Comparison of ENCODE assay signal across 7 cellular contexts in the genomic region with DNA sequence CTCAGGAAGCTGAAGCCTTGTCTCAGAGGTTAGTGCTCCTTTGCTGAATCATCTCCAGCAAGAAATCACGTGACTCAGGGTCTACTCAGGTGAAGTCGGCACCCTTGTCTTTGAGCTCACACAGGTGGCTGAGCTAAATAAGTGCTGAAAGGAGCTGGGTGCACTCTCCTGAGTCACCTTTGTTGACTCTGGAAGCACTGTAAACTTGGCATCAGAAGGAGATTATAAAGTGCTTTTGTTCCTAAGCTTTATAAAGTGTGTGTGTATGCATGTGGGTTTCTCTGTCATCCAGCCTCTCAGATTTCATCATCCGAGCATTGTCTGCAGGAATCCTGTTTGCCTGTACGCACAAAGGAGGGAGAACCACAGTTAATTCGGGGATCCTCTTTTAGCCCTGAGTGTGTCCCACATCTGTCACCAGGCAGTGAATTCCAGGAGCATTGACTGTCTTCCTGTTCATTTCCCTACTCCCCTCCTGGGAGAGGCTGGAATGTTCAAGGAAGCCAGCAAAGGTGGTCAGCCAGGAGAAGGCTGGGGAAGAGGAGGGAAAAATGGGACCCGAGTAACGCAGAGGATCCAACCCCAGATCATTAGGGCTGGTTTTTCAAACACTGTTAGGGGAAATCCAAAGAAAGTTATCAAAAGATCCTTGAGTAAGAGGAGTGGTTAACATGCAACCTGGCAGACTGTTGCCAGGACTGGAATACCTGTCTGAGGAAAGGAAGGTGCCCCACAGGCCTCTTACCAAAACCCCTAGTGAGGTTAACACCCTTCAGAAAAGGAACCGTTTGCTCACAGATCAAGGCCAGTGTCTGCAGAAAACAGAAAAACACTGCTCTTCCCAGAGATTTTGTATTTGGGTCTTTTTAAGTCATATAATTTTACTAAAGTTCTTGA.
DNase-seq lines count a peak whose midpoint lies in the region; ATAC-seq lines count a peak whose summit lies in the region.

No MANE protein-coding gene starts in this region.

- no peak overlapping the region for H3K4me3 Mint-ChIP-seq in activated T-helper 2 cell treated with anti-CD3 and anti-CD28 coated beads, Interferon-gamma antibody, Interleukin-2, Interleukin-4, amounts not matched to agents 10 μg/mL and 5 μg/mL and 100 μg/mL, durations not matched to agents 14 hours and 24 hours and 36 hours (ENCODE audit: low read depth)

- ATAC-seq in GM21390 (IDR thresholded peaks at IDR 0.05; ENCODE audit: unreplicated experiment) (peak; percentile 62), right cardiac atrium (peak in 1 of 2 donors; percentile 54), GM21737 (IDR thresholded peaks at IDR 0.05; ENCODE audit: unreplicated experiment) (no peak), HG02678 (IDR thresholded peaks at IDR 0.05; ENCODE audit: unreplicated experiment) (no peak)

- no peaks in the 10 kb centered on the region for H3K9me3 ChIP-seq in right cardiac atrium (ENCODE audit: control insufficient read depth, low read length)

- H3K27ac Mint-ChIP-seq in activated T-helper 2 cell treated with anti-CD3 and anti-CD28 coated beads, Interferon-gamma antibody, Interleukin-2, Interleukin-4, amounts not matched to agents 10 μg/mL and 5 μg/mL and 100 μg/mL, durations not matched to agents 14 hours and 24 hours and 36 hours: peak overlapping the region; percentile 64

- H3K27ac ChIP-seq in right cardiac atrium (ENCODE audit: low read length): peak overlapping the region; percentile 17

- peaks cover 49% of the 10 kb centered on the region for H3K4me1 Mint-ChIP-seq in activated T-helper 2 cell treated with anti-CD3 and anti-CD28 coated beads, Interferon-gamma antibody, Interleukin-2, Interleukin-4, amounts not matched to agents 10 μg/mL and 5 μg/mL and 100 μg/mL, durations not matched to agents 14 hours and 24 hours and 36 hours (ENCODE audit: low read depth)

- no peaks in the 10 kb centered on the region for H3K27me3 ChIP-seq in right cardiac atrium (ENCODE audit: control insufficient read depth, insufficient read depth)

- DNase-seq in NCI-H2029 treated with DMSO at 0.1 percent for 48 hours (lab: John Stamatoyannopoulos, UW) (peak; percentile 99), right cardiac atrium (peak in 1 of 3 donors; percentile 17)
- DNase-seq in activated T-helper 2 cell treated with anti-CD3 and anti-CD28 coated beads, Interferon-gamma antibody, Interleukin-2, Interleukin-4, amounts not matched to agents 10 μg/mL and 5 μg/mL and 100 μg/mL, durations not matched to agents 14 hours and 24 hours and 36 hours (ENCODE audit: low spot score): no peak
- peak; percentile 62 for DNase-seq in stimulated activated CD4-positive, alpha-beta T cell treated with anti-CD3 and anti-CD28 coated beads, Interleukin-15, amount 100 ng/mL, for 24 hours

- 46% methylated on average over 8 of the region's 8 CpGs for WGBS in right cardiac atrium

- no peak overlapping the region for H3K4me3 ChIP-seq in right cardiac atrium (ENCODE audit: low read length)

- no peaks in the 10 kb centered on the region for H3K27me3 Mint-ChIP-seq in activated T-helper 2 cell treated with anti-CD3 and anti-CD28 coated beads, Interferon-gamma antibody, Interleukin-2, Interleukin-4, amounts not matched to agents 10 μg/mL and 5 μg/mL and 100 μg/mL, durations not matched to agents 14 hours and 24 hours and 36 hours (ENCODE audit: low read depth)

- no peaks in the 10 kb centered on the region for H3K9me3 Mint-ChIP-seq in activated T-helper 2 cell treated with anti-CD3 and anti-CD28 coated beads, Interferon-gamma antibody, Interleukin-2, Interleukin-4, amounts not matched to agents 10 μg/mL and 5 μg/mL and 100 μg/mL, durations not matched to agents 14 hours and 24 hours and 36 hours

- intact Hi-C loops in activated T-helper 2 cell treated with anti-CD3 and anti-CD28 coated beads, Interferon-gamma antibody, Interleukin-2, Interleukin-4, amounts not matched to agents 10 μg/mL and 5 μg/mL and 100 μg/mL, durations not matched to agents 14 hours and 24 hours and 36 hours (cut with micrococcal nuclease): no loop called here
- intact Hi-C loops in right cardiac atrium (cut with DNase I): no loop called here

- H3K4me1 ChIP-seq in right cardiac atrium (ENCODE audit: control insufficient read depth, insufficient read depth, low read length): peaks cover 14% of the 10 kb centered on the region

- peaks cover 87% of the 10 kb centered on the region for H3K36me3 Mint-ChIP-seq in activated T-helper 2 cell treated with anti-CD3 and anti-CD28 coated beads, Interferon-gamma antibody, Interleukin-2, Interleukin-4, amounts not matched to agents 10 μg/mL and 5 μg/mL and 100 μg/mL, durations not matched to agents 14 hours and 24 hours and 36 hours (ENCODE audit: low read depth)
